In genomic region chr15:64847876-64848716, GRCh38 we compare ENCODE assay signal across 10 cellular contexts. TPM values are rescaled to one million over a fixed set of nuclear protein-coding genes. Genes with fewer than 3 reads are reported as not detected.
DNase-seq lines count a peak whose midpoint lies in the region; ATAC-seq, FAIRE-seq and TF ChIP-seq lines count a peak whose summit lies in the region.
"Had no signal": no experiment of that assay in that cellular context is flagged by ENCODE, and none has a peak within 500 bp of the region (broad histone marks: within the 10 kb centered on the region; RNA-seq: fewer than 3 reads in every experiment).

No MANE protein-coding gene starts in this region.

- peaks cover 22% of the 10 kb centered on the region for H3K4me1 ChIP-seq in GM12878 (ENCODE audit: control insufficient read depth, insufficient read depth, low read length)
- H3K4me1 ChIP-seq in naive thymus-derived CD4-positive, alpha-beta T cell (ENCODE audit: control insufficient read depth in 2 of 2, insufficient read depth in 2 of 2, low read length in 2 of 2), result peaks cover 23 to 34% of the 10 kb centered on the region in 2 donors
- H3K4me1 ChIP-seq in upper lobe of left lung, result peaks cover 67 to 86% (median 82%) of the 10 kb centered on the region in 4 donors

- no peak for TF ChIP-seq POLR2A in GM12878 (IDR thresholded peaks at IDR 0.05; ENCODE audit: low read depth, low read length)
- TF ChIP-seq POLR2A in upper lobe of left lung (IDR thresholded peaks at IDR 0.05), result no peak

- intact Hi-C loops in GM12878 (cut with micrococcal nuclease; ENCODE audit: unreplicated experiment), result no loop called here
- intact Hi-C loops in naive thymus-derived CD4-positive, alpha-beta T cell (cut with micrococcal nuclease), result loop anchor here in 1 of 2 donors (10.0 kb wide), 1 partner anchor 463 kb away; the partner anchor contains the start of genes PCLAF and TRIP4

- FAIRE-seq in GM12878 (lab: Jason Lieb, UNC), result no peak

- H4K20me1 ChIP-seq in GM12878 (ENCODE audit: control insufficient read depth, insufficient read depth), result no peaks in the 10 kb centered on the region

- POLR2A ChIA-PET in GM12878 (lab: Charles Lee), result interaction anchor here (0.5 to 5.3 kb wide), 6 partner anchors 12 to 44 kb away, joined by 3 to 48 read pairs (median 4); no protein-coding TSS in a partner anchor
- POLR2A ChIA-PET in naive thymus-derived CD4-positive, alpha-beta T cell (lab: Charles Lee), result no interaction called here

- no peak for TF ChIP-seq EP300 in GM12878 (IDR thresholded peaks at IDR 0.05; ENCODE audit: borderline replicate concordance in 1 of 2, control insufficient read depth in 1 of 2, low read depth in 2 of 2, low read length in 2 of 2)
- no peak for TF ChIP-seq EP300 in upper lobe of left lung (IDR thresholded peaks at IDR 0.05)

- no TSS peak for BruUV-seq in GM12878 (replicated peaks; lab: Mats Ljungman, UMichigan)

- no peaks in the 10 kb centered on the region for H3K27me3 Mint-ChIP-seq in activated naive CD8-positive, alpha-beta T cell
- no peaks in the 10 kb centered on the region for H3K27me3 Mint-ChIP-seq in activated naive CD8-positive, alpha-beta T cell treated with anti-CD3 and anti-CD28 coated beads for 36 hours
- H3K27me3 Mint-ChIP-seq in naive thymus-derived CD4-positive, alpha-beta T cell, result no peaks in the 10 kb centered on the region
- no peaks in the 10 kb centered on the region for H3K27me3 Mint-ChIP-seq in progenitor cell of endocrine pancreas

- RAD21 ChIA-PET in GM12878 (lab: Charles Lee; ENCODE audit: unreplicated experiment), result interaction anchor here (6.8 kb wide), 1 partner anchor 35 kb away, joined by 56 read pairs; no protein-coding TSS in a partner anchor

- 0 out of 2 replicates have a peak overlapping the region, but pooled peaks have one; percentile 99 for H3K4me3 ChIP-seq in GM12878
- H3K4me3 ChIP-seq in naive thymus-derived CD4-positive, alpha-beta T cell (ENCODE audit: low read length), result no peak overlapping the region
- H3K4me3 ChIP-seq in upper lobe of left lung, result no peak overlapping the region

- H3K36me3 ChIP-seq in GM12878 (ENCODE audit: control insufficient read depth in 2 of 2, insufficient read depth in 2 of 2, low read length in 1 of 2), result peaks cover 5 to 14% of the 10 kb centered on the region in 2 experiments
- H3K36me3 ChIP-seq in naive thymus-derived CD4-positive, alpha-beta T cell (ENCODE audit: control insufficient read depth in 2 of 3, insufficient read depth in 3 of 3, low read length in 3 of 3), result peaks cover 0 to 47% (median 8%) of the 10 kb centered on the region in 3 experiments
- H3K36me3 ChIP-seq in upper lobe of left lung, result peaks cover 4 to 42% (median 25%) of the 10 kb centered on the region in 4 donors

- H3K27ac Mint-ChIP-seq in activated naive CD8-positive, alpha-beta T cell, result peak overlapping the region; percentile 13
- no peak overlapping the region for H3K27ac Mint-ChIP-seq in activated naive CD8-positive, alpha-beta T cell treated with anti-CD3 and anti-CD28 coated beads for 36 hours
- H3K27ac Mint-ChIP-seq in naive thymus-derived CD4-positive, alpha-beta T cell, result peak overlapping the region in 7 of 9 donors; percentile 3 to 39 (median 22)
- no peak overlapping the region for H3K27ac Mint-ChIP-seq in progenitor cell of endocrine pancreas

- in situ Hi-C loops in GM12878 (cut with MboI), result no loop called here

- H3K79me2 ChIP-seq in GM12878 (ENCODE audit: control insufficient read depth, insufficient read depth, low read length), result peaks cover 61% of the 10 kb centered on the region

- H3K36me3 Mint-ChIP-seq in activated naive CD8-positive, alpha-beta T cell, result peaks cover 7% of the 10 kb centered on the region
- peaks cover 8% of the 10 kb centered on the region for H3K36me3 Mint-ChIP-seq in activated naive CD8-positive, alpha-beta T cell treated with anti-CD3 and anti-CD28 coated beads for 36 hours
- H3K36me3 Mint-ChIP-seq in naive thymus-derived CD4-positive, alpha-beta T cell, result peaks cover 0 to 21% (median 17%) of the 10 kb centered on the region in 5 donors
- peaks cover 6% of the 10 kb centered on the region for H3K36me3 Mint-ChIP-seq in progenitor cell of endocrine pancreas (ENCODE audit: insufficient read depth)

- no peak overlapping the region for H3K9ac ChIP-seq in GM12878 (ENCODE audit: control insufficient read depth, insufficient read depth, low read length)

- SMC1A ChIA-PET in GM12878 (lab: Charles Lee; ENCODE audit: uncharacterized antibody, unreplicated experiment), result interaction anchor here (0.8 to 6.5 kb wide), 7 partner anchors 12 to 421 kb away, joined by 3 to 116 read pairs (median 4); no protein-coding TSS in a partner anchor

- H3K4me2 ChIP-seq in GM12878 (ENCODE audit: control insufficient read depth, insufficient read depth), result peak overlapping the region; percentile 36; the same call in 1 of the 2 replicates

- no peaks in the 10 kb centered on the region for H3K9me3 Mint-ChIP-seq in activated naive CD8-positive, alpha-beta T cell (ENCODE audit: low read depth)
- no peaks in the 10 kb centered on the region for H3K9me3 Mint-ChIP-seq in activated naive CD8-positive, alpha-beta T cell treated with anti-CD3 and anti-CD28 coated beads for 36 hours
- H3K9me3 Mint-ChIP-seq in naive thymus-derived CD4-positive, alpha-beta T cell, result no peaks in the 10 kb centered on the region
- H3K9me3 Mint-ChIP-seq in progenitor cell of endocrine pancreas (ENCODE audit: low read depth), result no peaks in the 10 kb centered on the region

- CTCF ChIA-PET in GM12878 (lab: Yijun Ruan, JAX), result interaction anchor here (1.4 to 2.0 kb wide), 4 partner anchors 12 to 46 kb away, joined by 3 to 6 read pairs (median 5); no protein-coding TSS in a partner anchor
- CTCF ChIA-PET in naive thymus-derived CD4-positive, alpha-beta T cell (lab: Charles Lee), result no interaction called here

- ATAC-seq in GM12878, result no peak
- ATAC-seq in naive thymus-derived CD4-positive, alpha-beta T cell, result no peak
- ATAC-seq in upper lobe of left lung (ENCODE audit: low FRiP score in 2 of 2), result no peak
- ATAC-seq in GM18511 (IDR thresholded peaks at IDR 0.05; ENCODE audit: unreplicated experiment), result no peak
- no peak for ATAC-seq in HG03108 (IDR thresholded peaks at IDR 0.05; ENCODE audit: unreplicated experiment)

- H3K4me3 Mint-ChIP-seq in activated naive CD8-positive, alpha-beta T cell, result no peak overlapping the region
- H3K4me3 Mint-ChIP-seq in activated naive CD8-positive, alpha-beta T cell treated with anti-CD3 and anti-CD28 coated beads for 36 hours, result no peak overlapping the region
- no peak overlapping the region for H3K4me3 Mint-ChIP-seq in naive thymus-derived CD4-positive, alpha-beta T cell
- H3K4me3 Mint-ChIP-seq in progenitor cell of endocrine pancreas (ENCODE audit: low read depth), result no peak overlapping the region

- H2AFZ ChIP-seq in GM12878 (ENCODE audit: control insufficient read depth, low read depth, low read length), result no peak overlapping the region

- no peak for DNase-seq in activated naive CD8-positive, alpha-beta T cell treated with anti-CD3 and anti-CD28 coated beads for 36 hours
- DNase-seq in GM12878 (ENCODE audit: low read depth, low spot score) (no peak), upper lobe of left lung (no peak), progenitor cell of endocrine pancreas (ENCODE audit: low spot score, unreplicated experiment) (no peak)
- DNase-seq in naive thymus-derived CD4-positive, alpha-beta T cell, result no peak
- DNase-seq: caudate nucleus, NCI-H1930 had no signal

- H3K9me3 ChIP-seq in GM12878 (replicated peaks; ENCODE audit: control insufficient read depth, insufficient read depth, low read length) (no peaks in the 10 kb centered on the region), upper lobe of left lung (no peaks in the 10 kb centered on the region)
- H3K9me3 ChIP-seq in naive thymus-derived CD4-positive, alpha-beta T cell (ENCODE audit: control insufficient read depth in 2 of 3, low read length in 3 of 3), result no peaks in the 10 kb centered on the region

- H3K27ac ChIP-seq in GM12878 (ENCODE audit: control insufficient read depth, insufficient read depth), result peak overlapping the region; percentile 58
- no peak overlapping the region for H3K27ac ChIP-seq in naive thymus-derived CD4-positive, alpha-beta T cell (ENCODE audit: low read depth, low read length)
- peak overlapping the region; percentile 6 to 95 (median 60) for H3K27ac ChIP-seq in upper lobe of left lung

- H3K4me1 Mint-ChIP-seq in activated naive CD8-positive, alpha-beta T cell (ENCODE audit: low read depth), result peaks cover 45% of the 10 kb centered on the region
- peaks cover 36% of the 10 kb centered on the region for H3K4me1 Mint-ChIP-seq in activated naive CD8-positive, alpha-beta T cell treated with anti-CD3 and anti-CD28 coated beads for 36 hours
- H3K4me1 Mint-ChIP-seq in naive thymus-derived CD4-positive, alpha-beta T cell, result peaks cover 42 to 75% (median 59%) of the 10 kb centered on the region in 7 donors
- H3K4me1 Mint-ChIP-seq in progenitor cell of endocrine pancreas (ENCODE audit: low read depth), result peaks cover 8% of the 10 kb centered on the region

- TF ChIP-seq RAD21 in GM12878 (IDR thresholded peaks at IDR 0.05; ENCODE audit: insufficient read depth, low read depth, low read length), result no peak

- TF ChIP-seq CTCF in GM12878 (IDR thresholded peaks at IDR 0.05 in 2 of 3, conservative IDR thresholded peaks at IDR 0.05 in 1 of 3; ENCODE audit: control insufficient read depth in 2 of 3, extremely low read depth in 1 of 3, insufficient read depth in 1 of 3, low read depth in 3 of 3, low read length in 3 of 3) (no peak), upper lobe of left lung (IDR thresholded peaks at IDR 0.05) (no peak), progenitor cell of endocrine pancreas (IDR thresholded peaks at IDR 0.05; ENCODE audit: unreplicated experiment) (no peak)

- H3K27me3 ChIP-seq in GM12878 (replicated peaks in 1 of 2; ENCODE audit: control insufficient read depth in 2 of 2, insufficient read depth in 2 of 2, low read length in 1 of 2) (no peaks in the 10 kb centered on the region), upper lobe of left lung (no peaks in the 10 kb centered on the region)
- H3K27me3 ChIP-seq in naive thymus-derived CD4-positive, alpha-beta T cell (ENCODE audit: control insufficient read depth in 2 of 2, insufficient read depth in 2 of 2, low read length in 2 of 2), result no peaks in the 10 kb centered on the region

- WGBS in GM12878 (ENCODE audit: insufficient coverage, insufficient replicate concordance, low lambda C conversion rate, missing lambda C conversion rate), result 93% methylated on average over 8 of the region's 8 CpGs
- 86 to 91% methylated on average over 8 of the region's 8 CpGs for WGBS in upper lobe of left lung, 2 donors

RNA-seq across cellular contexts. Expression of gene PLEKHO2, which starts 6.4 kb away (rescaled TPM):
- 1 to 10 TPM; 6.8 to 7.8 TPM for total RNA-seq in activated naive CD8-positive, alpha-beta T cell treated with anti-CD3 and anti-CD28 coated beads for 36 hours
- total RNA-seq in GM12878 (2013; cell fraction: nucleolus; rRNA removed), result 20.0 and 20.1 TPM in 2 replicates
- total RNA-seq in GM12878 (2014; rRNA removed) (21.5 and 21.6 TPM in 2 replicates), GM12878 (2014; rRNA removed; fragmentation: Illumina TruSeq; extraction: Trizol) (14.6 and 15.5 TPM in 2 replicates), GM12878 (2021) (25.4 and 25.6 TPM in 2 replicates), upper lobe of left lung (10 to 100 TPM; 21.9 to 83.0 (median 51.3) TPM), progenitor cell of endocrine pancreas (9.1 and 9.6 TPM in 2 replicates)
- 10.2 TPM for polyA plus RNA-seq in GM12878 (2011; ENCODE audit: low read depth)
- polyA plus RNA-seq in GM12878 (2011; rRNA removed) (11.2 and 19.4 TPM in 2 replicates), GM12878 (2014; fragmentation: Illumina TruSeq; extraction: Trizol) (12.1 and 19.5 TPM in 2 replicates), GM12878 (2014; fragmentation: Nextera tagmentation; extraction: Ambion mirVana) (1 to 10 TPM; 1.4 to 3.1 TPM), GM12878 (2014; rRNA removed) (19.8 and 22.9 TPM in 2 replicates), GM12878 (2016; fragmentation: Nextera tagmentation; extraction: Ambion mirVana) (10 to 100 TPM; 22.3 to 22.4 TPM)
- 24.1 and 29.2 TPM in 2 replicates for polyA plus RNA-seq in GM12878 (2011; cell fraction: cytosol; rRNA removed)
- 23.2 and 25.9 TPM in 2 replicates for polyA plus RNA-seq in GM12878 (2011; cell fraction: nucleus; rRNA removed)
- polyA plus RNA-seq in GM12878 (2012), result 19.2 and 20.3 TPM in 2 replicates
- polyA minus RNA-seq in GM12878 (2011; rRNA and poly(A)+ RNA removed), result 15.3 and 28.9 TPM in 2 replicates
- polyA minus RNA-seq in GM12878 (2011; cell fraction: cytosol; rRNA and poly(A)+ RNA removed), result 8.3 and 9.5 TPM in 2 replicates
- polyA minus RNA-seq in GM12878 (2011; cell fraction: nucleus; rRNA and poly(A)+ RNA removed), result 5.9 and 10.8 TPM in 2 replicates
- total RNA-seq in naive thymus-derived CD4-positive, alpha-beta T cell, result 10 to 100 TPM in 4 of 5 experiments, 1 to 10 TPM in 1; 8.6 to 52.3 (median 14.0) TPM
- polyA plus RNA-seq in naive thymus-derived CD4-positive, alpha-beta T cell, result 10 to 100 TPM; 10.3 to 20.9 TPM

RNA-seq across cellular contexts. Expression of gene PIF1, which starts 22.6 kb away (rescaled TPM):
- 10 to 100 TPM; 27.3 to 30.4 TPM for total RNA-seq in activated naive CD8-positive, alpha-beta T cell treated with anti-CD3 and anti-CD28 coated beads for 36 hours
- total RNA-seq in GM12878 (2013; cell fraction: nucleolus; rRNA removed), result 90.7 and 116 TPM in 2 replicates
- total RNA-seq in GM12878 (2014; rRNA removed) (42.8 and 43.9 TPM in 2 replicates), GM12878 (2014; rRNA removed; fragmentation: Illumina TruSeq; extraction: Trizol) (21.0 and 22.6 TPM in 2 replicates), GM12878 (2021) (36.9 and 39.5 TPM in 2 replicates), upper lobe of left lung (1 to 10 TPM in 4 of 6 donors, under 1 TPM in 2; 0.61 to 6.2 (median 1.1) TPM), progenitor cell of endocrine pancreas (18.9 and 19.6 TPM in 2 replicates)
- 7.2 TPM for polyA plus RNA-seq in GM12878 (2011; ENCODE audit: low read depth)
- polyA plus RNA-seq in GM12878 (2011; rRNA removed) (52.9 and 68.9 TPM in 2 replicates), GM12878 (2014; fragmentation: Illumina TruSeq; extraction: Trizol) (18.3 and 36.5 TPM in 2 replicates), GM12878 (2014; fragmentation: Nextera tagmentation; extraction: Ambion mirVana) (1 to 10 TPM; 3.7 to 7.2 TPM), GM12878 (2014; rRNA removed) (64.0 and 69.2 TPM in 2 replicates), GM12878 (2016; fragmentation: Nextera tagmentation; extraction: Ambion mirVana) (10 to 100 TPM; 28.7 to 33.4 TPM)
- polyA plus RNA-seq in GM12878 (2011; cell fraction: cytosol; rRNA removed), result 71.9 and 108 TPM in 2 replicates
- 271 and 281 TPM in 2 replicates for polyA plus RNA-seq in GM12878 (2011; cell fraction: nucleus; rRNA removed)
- polyA plus RNA-seq in GM12878 (2012), result 27.1 and 32.1 TPM in 2 replicates
- 21.3 and 51.3 TPM in 2 replicates for polyA minus RNA-seq in GM12878 (2011; rRNA and poly(A)+ RNA removed)
- polyA minus RNA-seq in GM12878 (2011; cell fraction: cytosol; rRNA and poly(A)+ RNA removed), result 23.0 and 29.8 TPM in 2 replicates
- 41.1 and 67.6 TPM in 2 replicates for polyA minus RNA-seq in GM12878 (2011; cell fraction: nucleus; rRNA and poly(A)+ RNA removed)
- total RNA-seq in naive thymus-derived CD4-positive, alpha-beta T cell, result 10 to 100 TPM in 1 of 5 experiments, 1 to 10 TPM in 1, under 1 TPM in 1, not detected in 2; 0.34 to 30.2 (median 1.0) TPM
- polyA plus RNA-seq in naive thymus-derived CD4-positive, alpha-beta T cell, result not detected

Comparison
In these comparisons a context has a peak if more than half of its experiments do, and no peak if none do; other contexts are left out.
1. H3K27ac Mint-ChIP-seq: peak in activated naive CD8-positive, alpha-beta T cell (single experiment) and naive thymus-derived CD4-positive, alpha-beta T cell (7 of 9); none in activated naive CD8-positive, alpha-beta T cell treated with anti-CD3 and anti-CD28 coated beads for 36 hours (single experiment) and progenitor cell of endocrine pancreas (single experiment).